1 cellular context compared by ENCODE assay signal in the genomic region with DNA sequence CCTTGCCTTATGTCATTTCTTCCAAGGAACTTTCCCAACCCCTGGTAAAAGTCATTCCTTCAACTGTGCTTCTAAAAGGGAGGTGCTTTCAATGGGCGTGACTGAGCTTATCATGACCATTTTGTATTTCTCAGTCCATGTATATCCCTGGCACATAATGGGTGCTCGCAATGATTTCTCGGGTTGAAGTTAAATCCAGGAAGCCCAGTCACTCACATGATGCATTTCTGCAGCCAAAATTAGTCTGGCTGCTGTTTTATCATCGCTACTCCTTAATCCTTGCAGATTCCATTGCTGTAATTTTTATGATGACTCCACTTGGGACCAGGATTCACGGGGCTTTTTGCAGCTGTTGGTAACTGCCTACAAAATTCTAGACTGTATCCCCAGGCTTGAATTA.
TF ChIP-seq lines count a peak whose summit lies in the region.

No MANE protein-coding gene starts in this region.

TF ChIP-seq in H1, 55 proteins besides CTCF, POLR2A, EP300 and RAD21:
- TF ChIP-seq GTF2F1 (IDR thresholded peaks at IDR 0.05; ENCODE audit: borderline replicate concordance, low read depth, low read length) (no peak), JUN (IDR thresholded peaks at IDR 0.05; ENCODE audit: low read depth, low read length) (no peak), JUND (IDR thresholded peaks at IDR 0.05; ENCODE audit: low read length) (no peak)
